In genomic region chr7:131226116-131226562, GRCh38 we compare ENCODE assay signal across 7 cellular contexts.
DNase-seq lines count a peak whose midpoint lies in the region; ATAC-seq, FAIRE-seq and TF ChIP-seq lines count a peak whose summit lies in the region.

No MANE protein-coding gene starts in this region.

- H3K4me3 ChIP-seq in OCI-LY1 (ENCODE audit: low read depth, low read length, poor library complexity, severe bottlenecking) (no peak overlapping the region), small intestine (ENCODE audit: low read depth in 1 of 2, low read length in 2 of 2) (no peak overlapping the region)

- H2AFZ ChIP-seq in OCI-LY1 (ENCODE audit: low read length) = peak overlapping the region; percentile 66; the same call in 1 of the 2 replicates

- H3K9me2 ChIP-seq in OCI-LY1 (ENCODE audit: low read depth, low read length) = no peaks in the 10 kb centered on the region

- H3F3A ChIP-seq in OCI-LY1 (ENCODE audit: insufficient read depth, low read length) = no peaks in the 10 kb centered on the region; the same call in 1 of the 2 replicates

- DNase-seq in glomerular visceral epithelial cell (ENCODE audit: extremely low spot score) (peak; percentile 57), small intestine (peak; percentile 31), Ammon's horn (ENCODE audit: low spot score) (no peak), GM19238 (ENCODE audit: insufficient read length, low spot score) (no peak)

- H3K36me3 ChIP-seq in OCI-LY1 (ENCODE audit: insufficient read depth, low read length) (no peaks in the 10 kb centered on the region), small intestine (ENCODE audit: control insufficient read depth in 2 of 2, insufficient read depth in 2 of 2, low read length in 2 of 2) (no peaks in the 10 kb centered on the region)

- H4K20me1 ChIP-seq in OCI-LY1 (ENCODE audit: insufficient read depth, low read length) = no peaks in the 10 kb centered on the region

- ATAC-seq in GM21447 (IDR thresholded peaks at IDR 0.05; ENCODE audit: unreplicated experiment) (peak; percentile 57), HG03521 (IDR thresholded peaks at IDR 0.05; ENCODE audit: unreplicated experiment) (no peak)

- no peaks in the 10 kb centered on the region for H3K79me2 ChIP-seq in OCI-LY1 (ENCODE audit: insufficient read depth, low read length)

- no peak for TF ChIP-seq CTCF in OCI-LY1 (IDR thresholded peaks at IDR 0.05; ENCODE audit: low read length)

- no peaks in the 10 kb centered on the region for H3K27me3 ChIP-seq in OCI-LY1 (ENCODE audit: insufficient read depth, low read length)
- no peaks in the 10 kb centered on the region for H3K27me3 ChIP-seq in small intestine (ENCODE audit: control insufficient read depth in 2 of 2, insufficient read depth in 2 of 2, low read length in 2 of 2)

- peak overlapping the region; percentile 21; the same call in 1 of the 2 replicates for H3K4me2 ChIP-seq in OCI-LY1 (ENCODE audit: low read length)

- H3K27ac ChIP-seq in OCI-LY1 (ENCODE audit: low read depth, low read length, poor library complexity, severe bottlenecking) = peak overlapping the region; percentile 80
- peak overlapping the region; percentile 42 to 78 for H3K27ac ChIP-seq in small intestine (ENCODE audit: low read depth in 1 of 2, low read length in 1 of 2)

- no peaks in the 10 kb centered on the region for H3K9me3 ChIP-seq in OCI-LY1 (ENCODE audit: low read length)
- H3K9me3 ChIP-seq in small intestine (ENCODE audit: control insufficient read depth, low read depth) = no peaks in the 10 kb centered on the region

- peaks cover 32% of the 10 kb centered on the region for H3K4me1 ChIP-seq in OCI-LY1 (ENCODE audit: insufficient read depth, low read length, severe bottlenecking)
- H3K4me1 ChIP-seq in small intestine (ENCODE audit: control insufficient read depth in 2 of 2, insufficient read depth in 1 of 2, low read depth in 1 of 2, low read length in 1 of 2) = peaks cover 0 to 16% of the 10 kb centered on the region in 2 donors

- H3K9ac ChIP-seq in OCI-LY1 (ENCODE audit: low read length) = peak overlapping the region; percentile 26; the same call in 1 of the 2 replicates

- FAIRE-seq in small intestine (lab: Jason Lieb, UNC) = no peak

- 22 to 31% (median 29%) methylated on average over 3 of the region's 3 CpGs for WGBS in small intestine, 3 donors

Comparison
In these comparisons a context has a peak if more than half of its experiments do, and no peak if none do; other contexts are left out.
1. DNase-seq: peak in glomerular visceral epithelial cell (single experiment) and small intestine (single experiment); none in Ammon's horn (single experiment) and GM19238 (single experiment).